In the genomic region with DNA sequence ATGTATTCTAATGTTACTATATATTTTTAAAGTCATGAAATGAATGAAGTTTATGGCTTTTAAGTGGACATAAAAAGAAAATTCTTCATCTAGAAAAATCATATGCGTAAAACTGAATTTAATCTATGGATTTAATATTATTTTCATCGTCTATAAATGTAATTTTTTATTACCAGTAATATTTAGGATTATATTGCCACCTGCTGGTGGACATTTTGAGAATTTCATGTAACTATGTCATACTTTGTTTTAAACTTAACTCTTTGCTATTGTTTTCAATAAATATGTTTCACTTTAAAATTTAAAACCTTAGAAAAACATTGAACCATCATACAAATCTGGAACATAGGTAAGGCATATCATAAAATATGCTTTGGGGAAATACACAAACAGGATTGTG, we compare ENCODE assay signal across 1 cellular context.
TF ChIP-seq lines count a peak whose summit lies in the region.

No MANE protein-coding gene starts in this region.

TF ChIP-seq in GM23338, 12 proteins besides CTCF, POLR2A, EP300 and RAD21 (continued from another document):
- TF ChIP-seq REST (IDR thresholded peaks at IDR 0.05; ENCODE audit: unreplicated experiment) (no peak), EZH2 (IDR thresholded peaks at IDR 0.05; ENCODE audit: low read depth, unreplicated experiment) (no peak), ETS1 (IDR thresholded peaks at IDR 0.05) (no peak), ZNF331 (CRISPR knock-in tag; IDR thresholded peaks at IDR 0.05; ENCODE audit: low read depth) (no peak), NANOG (IDR thresholded peaks at IDR 0.05; ENCODE audit: borderline replicate concordance) (no peak), EZH2phosphoT487 (IDR thresholded peaks at IDR 0.05; ENCODE audit: unreplicated experiment) (no peak), CREB1 (CRISPR knock-in tag; IDR thresholded peaks at IDR 0.05; ENCODE audit: low read depth) (no peak)
